Comparison of ENCODE assay signal across 11 cellular contexts in genomic region chr5:180590543-180591248, GRCh38. TPM values are rescaled to one million over a fixed set of nuclear protein-coding genes. Genes with fewer than 3 reads are reported as not detected.
A peak's percentile ranks its signal among the peaks of the same experiment; 100 is the strongest.
DNase-seq lines count a peak whose midpoint lies in the region; ATAC-seq, FAIRE-seq and TF ChIP-seq lines count a peak whose summit lies in the region.
"Had no signal": no experiment of that assay in that cellular context is flagged by ENCODE, and none has a peak within 500 bp of the region (broad histone marks: within the 10 kb centered on the region; RNA-seq: fewer than 3 reads in every experiment).

No MANE protein-coding gene starts in this region.

- H3K9me3 Mint-ChIP-seq in CD4-positive, alpha-beta T cell: no peaks in the 10 kb centered on the region

- CTCF ChIA-PET in A549 (lab: Yijun Ruan, JAX): interaction anchor here (0.8 kb wide), 1 partner anchor 100 kb away, joined by 3 read pairs; no protein-coding TSS in a partner anchor
- CTCF ChIA-PET in endothelial cell of umbilical vein (lab: Charles Lee): interaction anchor here (1.1 kb wide), 1 partner anchor 14 kb away, joined by 3 read pairs; no protein-coding TSS in a partner anchor
- CTCF ChIA-PET in CD4-positive, alpha-beta T cell (lab: Charles Lee): no interaction called here

- H4K20me1 ChIP-seq in endothelial cell of umbilical vein (replicated peaks; ENCODE audit: control insufficient read depth, extremely low read depth, insufficient read depth, low read length): no peaks in the 10 kb centered on the region

- H3K27ac ChIP-seq in A549 (peak overlapping the region in 1 of 2 experiments; percentile 49; a peak in 2 of 6 replicates), endothelial cell of umbilical vein (ENCODE audit: insufficient read depth, low read depth, low read length) (no peak overlapping the region), ascending aorta (no peak overlapping the region)
- no peak overlapping the region for H3K27ac ChIP-seq in CD4-positive, alpha-beta T cell (ENCODE audit: low read depth, low read length)
- H3K27ac ChIP-seq: BLaER1 treated with 17β-estradiol and CSF1 and Interleukin-3, amounts not matched to agents 10 nM and 100 nM had no signal

- H3K9me1 ChIP-seq in endothelial cell of umbilical vein (replicated peaks; ENCODE audit: control insufficient read depth, extremely low read depth, insufficient read depth, low read length): no peaks in the 10 kb centered on the region

- TF ChIP-seq RAD21 in A549 (conservative IDR thresholded peaks at IDR 0.05 in 1 of 2, IDR thresholded peaks at IDR 0.05 in 1 of 2): no peak

- DNase-seq in A549 (ENCODE audit: low read depth in 1 of 2, low spot score in 1 of 2) (no peak), endothelial cell of umbilical vein (ENCODE audit: low read depth, low spot score) (no peak), omental fat pad (ENCODE audit: low spot score) (no peak), ecto neural progenitor cell (ENCODE audit: low spot score) (no peak), ascending aorta (ENCODE audit: low spot score in 2 of 2) (no peak), COLO829 (ENCODE audit: low spot score) (no peak)
- DNase-seq in CD4-positive, alpha-beta T cell: no peak
- DNase-seq: stimulated activated naive CD4-positive, alpha-beta T cell treated with Interleukin-2 at 50 U/mL for 16 hours; T1000 had no signal

- TF ChIP-seq CTCF in A549 (IDR thresholded peaks at IDR 0.05) (no peak), endothelial cell of umbilical vein (IDR thresholded peaks at IDR 0.05; ENCODE audit: extremely low read depth in 1 of 2, insufficient read depth in 1 of 2, low read depth in 1 of 2, low read length in 2 of 2) (no peak), omental fat pad (IDR thresholded peaks at IDR 0.05) (no peak), ascending aorta (IDR thresholded peaks at IDR 0.05) (no peak)
- TF ChIP-seq CTCF in CD4-positive, alpha-beta T cell (IDR thresholded peaks at IDR 0.05): no peak

- WGBS in A549 (ENCODE audit: missing lambda C conversion rate): 27% methylated on average over 3 of the region's 54 CpGs

- H3K36me3 ChIP-seq in endothelial cell of umbilical vein (ENCODE audit: control insufficient read depth in 2 of 2, extremely low read depth in 1 of 2, insufficient read depth in 2 of 2, low read length in 2 of 2) (no peaks in the 10 kb centered on the region), ascending aorta (no peaks in the 10 kb centered on the region)
- H3K36me3 ChIP-seq: BLaER1 treated with 17β-estradiol and CSF1 and Interleukin-3, amounts not matched to agents 10 nM and 100 nM had no signal

- no peak for TF ChIP-seq POLR2A in A549 (IDR thresholded peaks at IDR 0.05; ENCODE audit: low read length)
- no peak for TF ChIP-seq POLR2A in endothelial cell of umbilical vein (IDR thresholded peaks at IDR 0.05; ENCODE audit: low read depth, low read length)

- H3K27me3 ChIP-seq in endothelial cell of umbilical vein (ENCODE audit: control insufficient read depth in 2 of 2, insufficient read depth in 2 of 2, low read length in 2 of 2) (peaks cover 21 to 35% of the 10 kb centered on the region in 2 experiments), ascending aorta (no peaks in the 10 kb centered on the region)
- H3K27me3 ChIP-seq in CD4-positive, alpha-beta T cell (ENCODE audit: control insufficient read depth, insufficient read depth, low read length): peaks cover 33% of the 10 kb centered on the region

- dilution Hi-C loops in endothelial cell of umbilical vein (cut with MboI; ENCODE audit: extremely low pct_ligation_motif_present, low sequenced_read_pairs): no loop called here

- H3K79me2 ChIP-seq in endothelial cell of umbilical vein (ENCODE audit: control insufficient read depth, insufficient read depth, low read length): no peaks in the 10 kb centered on the region

- intact Hi-C loops in endothelial cell of umbilical vein (cut with micrococcal nuclease): no loop called here
- intact Hi-C loops in ascending aorta (cut with DNase I): no loop called here
- intact Hi-C loops in CD4-positive, alpha-beta T cell (cut with DNase I, micrococcal nuclease): no loop called here

- H3K4me1 ChIP-seq in A549 (no peaks in the 10 kb centered on the region), endothelial cell of umbilical vein (ENCODE audit: control insufficient read depth, extremely low read depth, insufficient read depth, low read length) (no peaks in the 10 kb centered on the region), ascending aorta (no peaks in the 10 kb centered on the region)

- peaks cover 10% of the 10 kb centered on the region for H3K4me1 Mint-ChIP-seq in CD4-positive, alpha-beta T cell (ENCODE audit: low read depth)

- no peak overlapping the region for H2AFZ ChIP-seq in endothelial cell of umbilical vein (ENCODE audit: low read depth, low read length)

- TF ChIP-seq EP300 in A549 (IDR thresholded peaks at IDR 0.05): no peak

- H3K9me3 ChIP-seq in A549 (no peaks in the 10 kb centered on the region), endothelial cell of umbilical vein (replicated peaks; ENCODE audit: control insufficient read depth, insufficient read depth, low read length) (no peaks in the 10 kb centered on the region), ascending aorta (no peaks in the 10 kb centered on the region)
- no peaks in the 10 kb centered on the region for H3K9me3 ChIP-seq in CD4-positive, alpha-beta T cell (ENCODE audit: control insufficient read depth, low read length)
- H3K9me3 ChIP-seq: BLaER1 treated with 17β-estradiol and CSF1 and Interleukin-3, amounts not matched to agents 10 nM and 100 nM had no signal

- ATAC-seq in A549: peak in 1 of 2 experiments; percentile 29; a peak in 3 of 6 replicates
- ATAC-seq in GM18498 (IDR thresholded peaks at IDR 0.05; ENCODE audit: unreplicated experiment): peak; percentile 12
- peak; percentile 11 for ATAC-seq in omental fat pad (ENCODE audit: low FRiP score)
- no peak for ATAC-seq in CD4-positive, alpha-beta T cell (ENCODE audit: poor library complexity)

- no peaks in the 10 kb centered on the region for H3K36me3 Mint-ChIP-seq in CD4-positive, alpha-beta T cell (ENCODE audit: low read depth)

- BruUV-seq in endothelial cell of umbilical vein (replicated peaks; lab: Mats Ljungman, UMichigan): no TSS peak

- H3K27me3 Mint-ChIP-seq in CD4-positive, alpha-beta T cell: peaks cover 47% of the 10 kb centered on the region

- peak overlapping the region; percentile 64 for H3K4me2 ChIP-seq in A549
- no peak overlapping the region for H3K4me2 ChIP-seq in endothelial cell of umbilical vein (ENCODE audit: insufficient read depth, low read length)

- peak overlapping the region; percentile 25; the same call in 1 of the 3 replicates for H3K4me3 ChIP-seq in A549
- peak overlapping the region in 1 of 3 experiments; percentile 2 for H3K4me3 ChIP-seq in endothelial cell of umbilical vein (replicated peaks in 1 of 3; ENCODE audit: insufficient read depth in 1 of 3, low read depth in 1 of 3, low read length in 3 of 3)
- H3K4me3 ChIP-seq in ascending aorta: peak overlapping the region in 1 of 2 donors; percentile 3
- H3K4me3 ChIP-seq: BLaER1 treated with 17β-estradiol and CSF1 and Interleukin-3, amounts not matched to agents 10 nM and 100 nM had no signal

- H3K4me3 Mint-ChIP-seq in CD4-positive, alpha-beta T cell: no peak overlapping the region

- no peak overlapping the region for H3K27ac Mint-ChIP-seq in CD4-positive, alpha-beta T cell

- FAIRE-seq in A549 (lab: Jason Lieb, UNC) (no peak), endothelial cell of umbilical vein (lab: Jason Lieb, UNC) (no peak)

- no peak overlapping the region for H3K9ac ChIP-seq in endothelial cell of umbilical vein (replicated peaks; ENCODE audit: extremely low read depth, insufficient read depth, low read length)
- H3K9ac ChIP-seq: BLaER1 treated with 17β-estradiol and CSF1 and Interleukin-3, amounts not matched to agents 10 nM and 100 nM had no signal

- POLR2A ChIA-PET in A549 (lab: Yijun Ruan, JAX) (no interaction called here), endothelial cell of umbilical vein (lab: Charles Lee) (no interaction called here)
- POLR2A ChIA-PET in CD4-positive, alpha-beta T cell (lab: Charles Lee): no interaction called here

TF ChIP-seq in endothelial cell of umbilical vein, 7 proteins besides CTCF, POLR2A, EP300 and RAD21 (continues in another document):
- TF ChIP-seq FOS (IDR thresholded peaks at IDR 0.05; ENCODE audit: borderline replicate concordance, insufficient read depth, low read length): no peak

RNA-seq across cellular contexts. Expression of gene SCGB3A1, which starts 0.6 kb away (rescaled TPM):
- not detected in 2 replicates for polyA plus RNA-seq in A549 (2011; rRNA removed)
- polyA plus RNA-seq in A549 (2012; cell fraction: cytosol; rRNA removed): not detected in 2 replicates
- not detected in 2 replicates for polyA plus RNA-seq in A549 (2012; cell fraction: nucleus; rRNA removed)
- not detected in 3 replicates for polyA plus RNA-seq in A549 (2017; fragmentation: RNase III; extraction: RNeasy Plus Mini Kit Qiagen cat#74134 plus additional on column Dnase treatment)
- not detected in 2 replicates for polyA minus RNA-seq in A549 (2011; rRNA and poly(A)+ RNA removed)
- 0.73 TPM in 1 of 2 replicates, not detected in the other for total RNA-seq in endothelial cell of umbilical vein
- polyA plus RNA-seq in endothelial cell of umbilical vein: 0.22 TPM in 1 of 2 replicates, not detected in the other
- polyA plus RNA-seq in endothelial cell of umbilical vein (2011; cell fraction: cytosol; rRNA removed): not detected in 2 replicates
- polyA plus RNA-seq in endothelial cell of umbilical vein (2011; cell fraction: nucleus; rRNA removed): not detected in 2 replicates
- polyA plus RNA-seq in endothelial cell of umbilical vein (2012): not detected in 2 replicates
- not detected in 2 replicates for polyA minus RNA-seq in endothelial cell of umbilical vein
- not detected for polyA minus RNA-seq in endothelial cell of umbilical vein (2011; cell fraction: cytosol; rRNA and poly(A)+ RNA removed)
- not detected in 2 replicates for polyA minus RNA-seq in endothelial cell of umbilical vein (2011; cell fraction: nucleus; rRNA and poly(A)+ RNA removed)
- not detected for total RNA-seq in omental fat pad
- total RNA-seq in ascending aorta: not detected
- not detected for total RNA-seq in CD4-positive, alpha-beta T cell

RNA-seq across cellular contexts. Expression of gene FLT4, which starts 58.7 kb away (rescaled TPM):
- polyA plus RNA-seq in A549 (2011; rRNA removed): 1.7 and 2.0 TPM in 2 replicates
- polyA plus RNA-seq in A549 (2012; cell fraction: cytosol; rRNA removed): 4.2 and 5.2 TPM in 2 replicates
- 17.4 and 22.7 TPM in 2 replicates for polyA plus RNA-seq in A549 (2012; cell fraction: nucleus; rRNA removed)
- polyA plus RNA-seq in A549 (2017; fragmentation: RNase III; extraction: RNeasy Plus Mini Kit Qiagen cat#74134 plus additional on column Dnase treatment): 2.1 to 3.0 TPM (median 2.6 TPM) in 3 replicates
- 2.5 and 4.5 TPM in 2 replicates for polyA minus RNA-seq in A549 (2011; rRNA and poly(A)+ RNA removed)
- total RNA-seq in endothelial cell of umbilical vein: 66.5 and 71.5 TPM in 2 replicates
- polyA plus RNA-seq in endothelial cell of umbilical vein: 44.4 and 50.9 TPM in 2 replicates
- polyA plus RNA-seq in endothelial cell of umbilical vein (2011; cell fraction: cytosol; rRNA removed): 17.8 and 21.3 TPM in 2 replicates
- 147 and 169 TPM in 2 replicates for polyA plus RNA-seq in endothelial cell of umbilical vein (2011; cell fraction: nucleus; rRNA removed)
- 1.6 and 3.0 TPM in 2 replicates for polyA plus RNA-seq in endothelial cell of umbilical vein (2012)
- polyA minus RNA-seq in endothelial cell of umbilical vein: 74.5 and 89.1 TPM in 2 replicates
- not detected for polyA minus RNA-seq in endothelial cell of umbilical vein (2011; cell fraction: cytosol; rRNA and poly(A)+ RNA removed)
- polyA minus RNA-seq in endothelial cell of umbilical vein (2011; cell fraction: nucleus; rRNA and poly(A)+ RNA removed): 42.6 and 83.9 TPM in 2 replicates
- 10 to 100 TPM in 2 of 4 donors, 1 to 10 TPM in 2; 8.9 to 50.6 (median 15.4) TPM for total RNA-seq in omental fat pad
- total RNA-seq in ascending aorta: 53.5 TPM
- 1 to 10 TPM; 2.3 to 2.5 TPM for total RNA-seq in CD4-positive, alpha-beta T cell
